ENCODE assay signal across 8 cellular contexts in genomic region chr1:83244832-83245231, GRCh38.
DNase-seq lines count a peak whose midpoint lies in the region; ATAC-seq, FAIRE-seq and TF ChIP-seq lines count a peak whose summit lies in the region.
"Not testable (repeated sequence)": the region's sequence is repeated elsewhere in the genome, so short reads cannot be mapped to it uniquely, and the experiment has no call there.

No MANE protein-coding gene starts in this region.

- H3K79me2 ChIP-seq in GM12878 (ENCODE audit: control insufficient read depth, insufficient read depth, low read length): not testable (repeated sequence)

- not testable (repeated sequence) for H3K27ac ChIP-seq in GM12878 (ENCODE audit: control insufficient read depth, insufficient read depth)

- TF ChIP-seq RAD21 in GM12878 (IDR thresholded peaks at IDR 0.05; ENCODE audit: insufficient read depth, low read depth, low read length): not testable (repeated sequence)

- SMC1A ChIA-PET in GM12878 (lab: Charles Lee; ENCODE audit: uncharacterized antibody, unreplicated experiment): not testable (repeated sequence)

- in situ Hi-C loops in ACHN (cut with HindIII; ENCODE audit: low pct_ligation_motif_present, low pct_unique_long_range_greater_than_20kb, low sequenced_read_pairs); GM12878 (cut with MboI): not testable (repeated sequence)

- not testable (repeated sequence) for H3K36me3 ChIP-seq in H7 (replicated peaks; ENCODE audit: control insufficient read depth, insufficient read depth, low read length); GM12878 (ENCODE audit: control insufficient read depth in 2 of 2, insufficient read depth in 2 of 2, low read length in 1 of 2)

- not testable (repeated sequence) for TF ChIP-seq EP300 in GM12878 (IDR thresholded peaks at IDR 0.05; ENCODE audit: borderline replicate concordance in 1 of 2, control insufficient read depth in 1 of 2, low read depth in 2 of 2, low read length in 2 of 2)

- DNase-seq in ACHN: peak; percentile 17
- not testable (repeated sequence) for DNase-seq in GM12891 (ENCODE audit: insufficient read length, low spot score); GM12878 (ENCODE audit: low read depth, low spot score); epithelial cell of proximal tubule (ENCODE audit: low read depth)
- DNase-seq in H7: peak; percentile 8
- DNase-seq in M059J (ENCODE audit: low read depth): peak; percentile 2
- peak; percentile 2 for DNase-seq in OCI-M1 (lab: John Stamatoyannopoulos, UW)
- DNase-seq in kidney tubule cell (ENCODE audit: low spot score): peak; percentile 22

- intact Hi-C loops in GM12878 (cut with micrococcal nuclease; ENCODE audit: unreplicated experiment): not testable (repeated sequence)

- not testable (repeated sequence) for H3K9ac ChIP-seq in GM12878 (ENCODE audit: control insufficient read depth, insufficient read depth, low read length)

- H3K9me3 ChIP-seq in GM12878 (replicated peaks; ENCODE audit: control insufficient read depth, insufficient read depth, low read length): not testable (repeated sequence)

- not testable (repeated sequence) for H3K4me1 ChIP-seq in GM12878 (ENCODE audit: control insufficient read depth, insufficient read depth, low read length)

- not testable (repeated sequence) for H3K27me3 ChIP-seq in H7 (ENCODE audit: control insufficient read depth, insufficient read depth, low read length); GM12878 (replicated peaks in 1 of 2; ENCODE audit: control insufficient read depth in 2 of 2, insufficient read depth in 2 of 2, low read length in 1 of 2)

- TF ChIP-seq CTCF in GM12878 (IDR thresholded peaks at IDR 0.05 in 2 of 3, conservative IDR thresholded peaks at IDR 0.05 in 1 of 3; ENCODE audit: control insufficient read depth in 2 of 3, extremely low read depth in 1 of 3, insufficient read depth in 1 of 3, low read depth in 3 of 3, low read length in 3 of 3): not testable (repeated sequence)
- peak; percentile 21 for TF ChIP-seq CTCF in epithelial cell of proximal tubule (conservative IDR thresholded peaks at IDR 0.05; ENCODE audit: low read depth, low read length)

- ATAC-seq in GM12878: peak; percentile 47

- not testable (repeated sequence) for H3K4me3 ChIP-seq in H7 (ENCODE audit: insufficient read depth, low read depth, low read length); GM12878; epithelial cell of proximal tubule (ENCODE audit: low read depth, low read length)

- not testable (repeated sequence) for H3K4me2 ChIP-seq in GM12878 (ENCODE audit: control insufficient read depth, insufficient read depth)

- BruUV-seq in GM12878 (replicated peaks; lab: Mats Ljungman, UMichigan): not testable (repeated sequence)

- TF ChIP-seq POLR2A in GM12891 (IDR thresholded peaks at IDR 0.05; ENCODE audit: low read depth, low read length); GM12878 (IDR thresholded peaks at IDR 0.05; ENCODE audit: low read depth, low read length): not testable (repeated sequence)

- FAIRE-seq in GM12891 (lab: Jason Lieb, UNC): peak; percentile 80
- FAIRE-seq in GM12878 (lab: Jason Lieb, UNC): not testable (repeated sequence)

- H4K20me1 ChIP-seq in GM12878 (ENCODE audit: control insufficient read depth, insufficient read depth): not testable (repeated sequence)

- CTCF ChIA-PET in GM12878 (lab: Yijun Ruan, JAX): not testable (repeated sequence)

- RAD21 ChIA-PET in GM12878 (lab: Charles Lee; ENCODE audit: unreplicated experiment): not testable (repeated sequence)

- POLR2A ChIA-PET in GM12878 (lab: Charles Lee): not testable (repeated sequence)

- not testable (repeated sequence) for H2AFZ ChIP-seq in GM12878 (ENCODE audit: control insufficient read depth, low read depth, low read length)
